In the genomic region with DNA sequence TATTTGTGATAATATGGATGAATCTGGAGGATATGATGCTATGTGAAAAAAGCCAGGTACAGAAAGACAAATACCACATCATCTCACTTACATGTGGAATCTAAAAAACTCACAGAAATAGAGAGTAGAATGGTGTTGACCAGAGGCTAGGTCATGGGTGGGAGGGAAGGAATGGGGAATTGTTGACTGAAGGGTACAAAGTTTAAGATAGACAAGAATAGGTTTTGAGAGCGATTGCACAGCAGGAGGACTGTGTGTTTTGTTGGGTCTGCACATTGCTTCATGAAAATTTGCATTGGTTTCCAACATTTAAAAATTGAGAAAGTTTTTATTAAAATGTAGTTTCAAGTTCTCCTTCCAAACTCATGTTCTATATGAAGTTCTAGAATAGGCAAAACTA, we compare ENCODE assay signal across 10 cellular contexts. TPM values are rescaled to one million over a fixed set of nuclear protein-coding genes. Genes with fewer than 3 reads are reported as not detected.
"Had no signal": no experiment of that assay in that cellular context is flagged by ENCODE, and none has a peak within 500 bp of the region (broad histone marks: within the 10 kb centered on the region; RNA-seq: fewer than 3 reads in every experiment).

No MANE protein-coding gene starts in this region.

- H3K4me2 ChIP-seq: KMS-11 had no signal

- FAIRE-seq: HTR-8/SVneo, K562 had no signal

- H3K4me3 ChIP-seq: K562 had no signal

- H3K9ac ChIP-seq: KMS-11 had no signal

- H3K27ac ChIP-seq: HL-60, KMS-11 had no signal

- DNase-seq: IMR-90, KBM-7, KG1 had no signal

- ATAC-seq: K562 had no signal

RNA-seq across cellular contexts. Expression of gene SLC26A5, which starts 8.4 kb away (rescaled TPM):
- total RNA-seq: HT-29, HT1080, IMR-90, K562 had no signal
- polyA plus RNA-seq: IgD-negative memory B cell, IMR-90, K562 had no signal
